In genomic region chr13:97535619-97536018, GRCh38 we compare ENCODE assay signal across 24 cellular contexts.
DNase-seq lines count a peak whose midpoint lies in the region; ATAC-seq and TF ChIP-seq lines count a peak whose summit lies in the region.
"Had no signal": no experiment of that assay in that cellular context is flagged by ENCODE, and none has a peak within 500 bp of the region (broad histone marks: within the 10 kb centered on the region; RNA-seq: fewer than 3 reads in every experiment).

No MANE protein-coding gene starts in this region.

- no peak overlapping the region for H3K4me3 ChIP-seq in choroid plexus epithelial cell (ENCODE audit: low read depth, low read length)
- H3K4me3 ChIP-seq: cardiac muscle cell had no signal

- ATAC-seq in HG02938 (IDR thresholded peaks at IDR 0.05; ENCODE audit: unreplicated experiment) (no peak), GM19463 (IDR thresholded peaks at IDR 0.05; ENCODE audit: unreplicated experiment) (no peak), GM21717 (IDR thresholded peaks at IDR 0.05; ENCODE audit: unreplicated experiment) (no peak)
- ATAC-seq: effector memory CD8-positive, alpha-beta T cell; Panc1; stimulated activated memory B cell treated with anti-CD40 and anti-IgM and Interleukin-4, amounts not matched to agents 10 μg/mL and 1 μg/mL and 100 μg/mL, for 72 hours had no signal

- peak; percentile 23 for DNase-seq in AG20443 (ENCODE audit: low spot score)
- DNase-seq in LHCN-M2 (ENCODE audit: low read depth): peak; percentile 9
- peak; percentile 45 for DNase-seq in choroid plexus epithelial cell (ENCODE audit: low read depth)
- peak; percentile 19 for DNase-seq in hepatic stellate cell (ENCODE audit: low spot score)
- DNase-seq in HK-2 (ENCODE audit: unreplicated experiment): no peak
- DNase-seq: ACHN; activated CD4-positive, alpha-beta T cell treated with anti-CD3 and anti-CD28 coated beads for 4 hours; amygdala; C1 segment of cervical spinal cord; COR-L47; DMS53; effector memory CD8-positive, alpha-beta T cell; erythroblast; GF-D8; hippocampal formation; NCI-H146; NCI-H345; substantia nigra had no signal

- no peak for TF ChIP-seq CTCF in choroid plexus epithelial cell (conservative IDR thresholded peaks at IDR 0.05; ENCODE audit: low read depth, low read length)
